Comparison of ENCODE assay signal across 10 cellular contexts in genomic region chr19:17848598-17849292, GRCh38. TPM values are rescaled to one million over a fixed set of nuclear protein-coding genes. Genes with fewer than 3 reads are reported as not detected.
DNase-seq lines count a peak whose midpoint lies in the region; ATAC-seq and TF ChIP-seq lines count a peak whose summit lies in the region.
"Had no signal": no experiment of that assay in that cellular context is flagged by ENCODE, and none has a peak within 500 bp of the region (broad histone marks: within the 10 kb centered on the region; RNA-seq: fewer than 3 reads in every experiment).

No MANE protein-coding gene starts in this region.

- peaks cover 0 to 5% (median 3%) of the 10 kb centered on the region in 3 donors for H3K27me3 Mint-ChIP-seq in CD14-positive monocyte (ENCODE audit: low read depth in 3 of 3)
- peaks cover 5% of the 10 kb centered on the region for H3K27me3 Mint-ChIP-seq in HFFc6 (ENCODE audit: insufficient read depth)
- no peaks in the 10 kb centered on the region for H3K27me3 Mint-ChIP-seq in MCF 10A (ENCODE audit: insufficient read depth, unreplicated experiment)
- H3K27me3 Mint-ChIP-seq in naive thymus-derived CD8-positive, alpha-beta T cell, result no peaks in the 10 kb centered on the region

- peak overlapping the region; percentile 62 to 98 (median 85) for H3K27ac Mint-ChIP-seq in CD14-positive monocyte
- H3K27ac Mint-ChIP-seq in HFFc6, result peak overlapping the region; percentile 37; the same call in 1 of the 2 replicates
- peak overlapping the region; percentile 33 for H3K27ac Mint-ChIP-seq in MCF 10A (ENCODE audit: low read depth, unreplicated experiment)
- H3K27ac Mint-ChIP-seq in naive thymus-derived CD8-positive, alpha-beta T cell, result peak overlapping the region; percentile 92 to 99 (median 97)

- in situ Hi-C loops in HAP-1 (cut with MboI; ENCODE audit: low sequenced_read_pairs), result no loop called here

- no peak for ATAC-seq in naive thymus-derived CD8-positive, alpha-beta T cell
- no peak for ATAC-seq in HG03196 (IDR thresholded peaks at IDR 0.05; ENCODE audit: unreplicated experiment)
- no peak for ATAC-seq in GM18867 (IDR thresholded peaks at IDR 0.05; ENCODE audit: unreplicated experiment)

- no peaks in the 10 kb centered on the region for H3K36me3 ChIP-seq in HAP-1 (replicated peaks)

- no peak overlapping the region for H3K4me3 ChIP-seq in HAP-1

- H3K9me3 ChIP-seq in HAP-1, result peaks cover 3% of the 10 kb centered on the region; the same call in 1 of the 2 replicates

- H3K4me1 ChIP-seq in HAP-1, result peaks cover 4% of the 10 kb centered on the region

- BruUV-seq in MCF 10A (replicated peaks; lab: Mats Ljungman, UMichigan), result no TSS peak

- CTCF ChIA-PET in MCF 10A (lab: Yijun Ruan, JAX), result interaction anchor here (0.8 to 0.9 kb wide), 2 partner anchors 147 to 458 kb away, joined by 3 to 4 read pairs; no protein-coding TSS in a partner anchor

- peaks cover 7 to 8% of the 10 kb centered on the region in 2 donors for H3K36me3 Mint-ChIP-seq in CD14-positive monocyte
- no peaks in the 10 kb centered on the region for H3K36me3 Mint-ChIP-seq in HFFc6 (ENCODE audit: low read depth)
- H3K36me3 Mint-ChIP-seq in MCF 10A (ENCODE audit: insufficient read depth, unreplicated experiment), result no peaks in the 10 kb centered on the region
- peaks cover 0 to 10% (median 0%) of the 10 kb centered on the region in 3 donors for H3K36me3 Mint-ChIP-seq in naive thymus-derived CD8-positive, alpha-beta T cell

- H3K4me1 Mint-ChIP-seq in CD14-positive monocyte, result peaks cover 69% of the 10 kb centered on the region
- peaks cover 10% of the 10 kb centered on the region for H3K4me1 Mint-ChIP-seq in HFFc6 (ENCODE audit: low read depth)
- peaks cover 9% of the 10 kb centered on the region for H3K4me1 Mint-ChIP-seq in MCF 10A (ENCODE audit: insufficient read depth, unreplicated experiment)
- H3K4me1 Mint-ChIP-seq in naive thymus-derived CD8-positive, alpha-beta T cell, result peaks cover 26 to 71% (median 68%) of the 10 kb centered on the region in 4 donors

- H3K9me3 Mint-ChIP-seq in CD14-positive monocyte (peaks cover 0 to 2% (median 0%) of the 10 kb centered on the region in 7 donors), HFFc6 (no peaks in the 10 kb centered on the region), MCF 10A (ENCODE audit: unreplicated experiment) (no peaks in the 10 kb centered on the region)
- H3K9me3 Mint-ChIP-seq in naive thymus-derived CD8-positive, alpha-beta T cell, result peaks cover 0 to 2% (median 0%) of the 10 kb centered on the region in 9 donors

- DNase-seq in CD14-positive monocyte (ENCODE audit: low spot score), result no peak
- no peak for DNase-seq in HFFc6
- DNase-seq in MCF 10A (ENCODE audit: unreplicated experiment), result peak; percentile 48
- DNase-seq in naive thymus-derived CD8-positive, alpha-beta T cell, result no peak
- no peak for DNase-seq in HAP-1 (ENCODE audit: low spot score in 2 of 2)
- no peak for DNase-seq in H4 (ENCODE audit: low spot score)

- no peak for TF ChIP-seq CTCF in CD14-positive monocyte (IDR thresholded peaks at IDR 0.05)
- TF ChIP-seq CTCF in HFFc6 (IDR thresholded peaks at IDR 0.05), result no peak
- TF ChIP-seq CTCF in MCF 10A (IDR thresholded peaks at IDR 0.05; ENCODE audit: unreplicated experiment), result no peak

- intact Hi-C loops in CD14-positive monocyte (cut with micrococcal nuclease) (no loop called here), MCF 10A (cut with micrococcal nuclease) (no loop called here)

- POLR2A ChIA-PET in MCF 10A (lab: Yijun Ruan, JAX), result interaction anchor here (0.8 kb wide), 1 partner anchor 11 kb away, joined by 3 read pairs; the partner anchor contains the start of gene RPL18A
- POLR2A ChIA-PET in naive thymus-derived CD8-positive, alpha-beta T cell (lab: Charles Lee), result interaction anchor here (0.6 to 3.9 kb wide), 8 partner anchors 11 to 159 kb away, joined by 3 to 33 read pairs (median 6); partner anchors contain the start of genes ARRDC2, B3GNT3, CCDC124 and RPL18A

- H3K27me3 ChIP-seq in HAP-1 (ENCODE audit: low read depth), result no peaks in the 10 kb centered on the region

- peak overlapping the region in 1 of 2 donors; percentile 90 for H3K4me3 Mint-ChIP-seq in CD14-positive monocyte
- no peak overlapping the region for H3K4me3 Mint-ChIP-seq in HFFc6
- no peak overlapping the region for H3K4me3 Mint-ChIP-seq in MCF 10A (ENCODE audit: unreplicated experiment)
- peak overlapping the region; percentile 78 to 98 (median 94) for H3K4me3 Mint-ChIP-seq in naive thymus-derived CD8-positive, alpha-beta T cell

RNA-seq across cellular contexts. Expression of gene JAK3, which starts 1.0 kb away (rescaled TPM):
- polyA plus RNA-seq in CD14-positive monocyte, result 10 to 100 TPM; 13.8 to 34.0 TPM
- under 1 TPM; 0.30 to 1.00 (median 0.40) TPM for total RNA-seq in HFFc6 (2021; fragmentation: NEBNext Ultra II Directional; extraction: Animal tissue kit (Norgen Biotek cat#: 25700))
- total RNA-seq in MCF 10A (2022), result not detected in 2 replicates
- total RNA-seq in naive thymus-derived CD8-positive, alpha-beta T cell, result 100 to 1,000 TPM; 120 to 122 TPM
- polyA plus RNA-seq in naive thymus-derived CD8-positive, alpha-beta T cell, result 100 to 1,000 TPM in 2 of 3 donors, 10 to 100 TPM in 1; 78.7 to 122 (median 109) TPM
- total RNA-seq in H4 (2014; rRNA removed; shearing (Covaris generic)), result 0.37 and 0.90 TPM in 2 replicates
- total RNA-seq: myocyte had no signal

RNA-seq across cellular contexts. Expression of gene RPL18A, which starts 11.0 kb away (rescaled TPM):
- polyA plus RNA-seq in CD14-positive monocyte, result 1,000 to 10,000 TPM; 1,189 to 1,268 TPM
- 1,000 to 10,000 TPM; 1,774 to 2,038 (median 1,892) TPM for total RNA-seq in HFFc6 (2021; fragmentation: NEBNext Ultra II Directional; extraction: Animal tissue kit (Norgen Biotek cat#: 25700))
- 3,250 and 3,372 TPM in 2 replicates for total RNA-seq in MCF 10A (2022)
- 1,000 to 10,000 TPM; 2,924 to 2,989 TPM for total RNA-seq in naive thymus-derived CD8-positive, alpha-beta T cell
- polyA plus RNA-seq in naive thymus-derived CD8-positive, alpha-beta T cell, result 1,000 to 10,000 TPM; 3,790 to 4,859 (median 4,546) TPM
- total RNA-seq in H4 (2014; rRNA removed; shearing (Covaris generic)), result 1,138 and 1,297 TPM in 2 replicates

RNA-seq across cellular contexts. Expression of gene SLC5A5, which starts 23.0 kb away (rescaled TPM):
- not detected for polyA plus RNA-seq in CD14-positive monocyte
- not detected for total RNA-seq in HFFc6 (2021; fragmentation: NEBNext Ultra II Directional; extraction: Animal tissue kit (Norgen Biotek cat#: 25700))
- not detected in 2 replicates for total RNA-seq in MCF 10A (2022)
- 1 to 10 TPM; 2.4 to 2.6 TPM for total RNA-seq in naive thymus-derived CD8-positive, alpha-beta T cell
- polyA plus RNA-seq in naive thymus-derived CD8-positive, alpha-beta T cell, result 1 to 10 TPM in 2 of 3 donors, under 1 TPM in 1; 0.39 to 2.2 (median 1.4) TPM
- total RNA-seq in H4 (2014; rRNA removed; shearing (Covaris generic)), result not detected in 2 replicates
- total RNA-seq: myocyte had no signal

RNA-seq across cellular contexts. Expression of gene INSL3, which starts 27.4 kb away (rescaled TPM):
- polyA plus RNA-seq in CD14-positive monocyte, result under 1 TPM; 0.25 to 0.64 TPM
- total RNA-seq in HFFc6 (2021; fragmentation: NEBNext Ultra II Directional; extraction: Animal tissue kit (Norgen Biotek cat#: 25700)), result not detected
- not detected in 2 replicates for total RNA-seq in MCF 10A (2022)
- 1 to 10 TPM; 2.7 to 3.6 TPM for total RNA-seq in naive thymus-derived CD8-positive, alpha-beta T cell
- polyA plus RNA-seq in naive thymus-derived CD8-positive, alpha-beta T cell, result 1 to 10 TPM in 2 of 3 donors, under 1 TPM in 1; 0.97 to 3.0 (median 1.9) TPM
- not detected in 2 replicates for total RNA-seq in H4 (2014; rRNA removed; shearing (Covaris generic))
- total RNA-seq: myocyte had no signal

RNA-seq across cellular contexts. Expression of gene B3GNT3, which starts 53.8 kb away (rescaled TPM):
- polyA plus RNA-seq in CD14-positive monocyte, result not detected
- total RNA-seq in HFFc6 (2021; fragmentation: NEBNext Ultra II Directional; extraction: Animal tissue kit (Norgen Biotek cat#: 25700)), result not detected
- total RNA-seq in MCF 10A (2022), result 0.40 and 0.49 TPM in 2 replicates
- total RNA-seq in naive thymus-derived CD8-positive, alpha-beta T cell, result not detected
- under 1 TPM in 2 of 3 donors, not detected in 1; 0.13 to 0.20 TPM for polyA plus RNA-seq in naive thymus-derived CD8-positive, alpha-beta T cell
- total RNA-seq in H4 (2014; rRNA removed; shearing (Covaris generic)), result not detected in 2 replicates
- total RNA-seq: myocyte; T-helper 2 cell treated with Interferon-gamma antibody and Interleukin-4, amounts not matched to agents 100 ng/mL and 5 ng/mL, for 36 hours had no signal

Comparison
In these comparisons a context has a peak if more than half of its experiments do, and no peak if none do; other contexts are left out.
1. H3K27ac Mint-ChIP-seq: peak in every context shown above with its lines; median percentile 97 in naive thymus-derived CD8-positive, alpha-beta T cell; 85 in CD14-positive monocyte; 37 in HFFc6; 33 in MCF 10A.
2. H3K4me3 Mint-ChIP-seq: peak in naive thymus-derived CD8-positive, alpha-beta T cell (10 of 10); none in HFFc6 (single experiment) and MCF 10A (single experiment).
3. RNA of gene JAK3, which starts 1.0 kb away (total RNA-seq): 120 to 122 TPM in naive thymus-derived CD8-positive, alpha-beta T cell; 0.30 to 1.00 TPM in HFFc6, 0.37 to 0.90 TPM in H4 and not detected in MCF 10A; every median in the first group is over 10 times any median in the second.